12 cellular contexts compared by ENCODE assay signal in genomic region chr4:143354990-143355389, GRCh38. TPM values are rescaled to one million over a fixed set of nuclear protein-coding genes. Genes with fewer than 3 reads are reported as not detected.
A peak's percentile ranks its signal among the peaks of the same experiment; 100 is the strongest.
DNase-seq lines count a peak whose midpoint lies in the region; ATAC-seq and TF ChIP-seq lines count a peak whose summit lies in the region.
"Had no signal": no experiment of that assay in that cellular context is flagged by ENCODE, and none has a peak within 500 bp of the region (broad histone marks: within the 10 kb centered on the region; RNA-seq: fewer than 3 reads in every experiment).

No MANE protein-coding gene starts in this region.

- no peak overlapping the region for H2BK120ac ChIP-seq in mesendoderm (ENCODE audit: low read depth, low read length)

- no peak overlapping the region for H3K18ac ChIP-seq in mesendoderm (ENCODE audit: low read length)

- H3K9me3 Mint-ChIP-seq in endothelial cell (ENCODE audit: unreplicated experiment): no peaks in the 10 kb centered on the region

- no peak overlapping the region for H3K4ac ChIP-seq in mesendoderm (ENCODE audit: low read depth, low read length)

- no peak for TF ChIP-seq CTCF in endothelial cell (IDR thresholded peaks at IDR 0.05; ENCODE audit: unreplicated experiment)
- no peak for TF ChIP-seq CTCF in testis (IDR thresholded peaks at IDR 0.05)

- intact Hi-C loops in testis (cut with DNase I; ENCODE audit: low total_unique reads): no loop called here

- H3K79me1 ChIP-seq in mesendoderm (ENCODE audit: low read length): peaks cover 1% of the 10 kb centered on the region

- 33 to 43% methylated on average over 2 of the region's 2 CpGs for WGBS in testis, 2 donors
- WGBS in mesendoderm (ENCODE audit: extremely low coverage, insufficient coverage, low lambda C conversion rate): no CpG with 5 or more reads among the region's 2 CpGs

- H4K5ac ChIP-seq in mesendoderm (ENCODE audit: low read length): no peak overlapping the region

- H3K9me3 ChIP-seq in HUES48 (ENCODE audit: control insufficient read depth, insufficient read depth, low read length): no peaks in the 10 kb centered on the region
- no peaks in the 10 kb centered on the region for H3K9me3 ChIP-seq in testis

- no peak for TF ChIP-seq POLR2A in testis (IDR thresholded peaks at IDR 0.05)

- no peak overlapping the region for H3K56ac ChIP-seq in mesendoderm (ENCODE audit: low read length)

- peaks cover 3% of the 10 kb centered on the region for H3K36me3 Mint-ChIP-seq in endothelial cell (ENCODE audit: low read depth, unreplicated experiment)

- no peak overlapping the region for H3K23ac ChIP-seq in mesendoderm (ENCODE audit: low read length)

- no peak overlapping the region for H2BK15ac ChIP-seq in mesendoderm (replicated peaks; ENCODE audit: low read depth)

- no peaks in the 10 kb centered on the region for H3K36me3 ChIP-seq in HUES48 (ENCODE audit: control insufficient read depth, insufficient read depth, low read length)
- H3K36me3 ChIP-seq in testis (ENCODE audit: low read depth, missing control alignments): no peaks in the 10 kb centered on the region
- no peaks in the 10 kb centered on the region for H3K36me3 ChIP-seq in mesendoderm (ENCODE audit: control insufficient read depth, insufficient read depth, low read length)

- H3K4me2 ChIP-seq in mesendoderm (ENCODE audit: low read length): no peak overlapping the region

- H3K27ac ChIP-seq in HUES48 (ENCODE audit: low read depth, low read length) (peak overlapping the region; percentile 34), testis (peak overlapping the region; percentile 54 to 68), mesendoderm (ENCODE audit: low read depth, low read length) (no peak overlapping the region)
- H3K27ac ChIP-seq: parathyroid adenoma had no signal

- H3K4me3 Mint-ChIP-seq in endothelial cell (ENCODE audit: unreplicated experiment): no peak overlapping the region

- no peak overlapping the region for H2BK5ac ChIP-seq in mesendoderm (ENCODE audit: low read length)

- H3K27ac Mint-ChIP-seq in endothelial cell (ENCODE audit: unreplicated experiment): peak overlapping the region; percentile 86

- peaks cover 45% of the 10 kb centered on the region for H3K4me1 Mint-ChIP-seq in endothelial cell (ENCODE audit: unreplicated experiment)

- H3K9ac ChIP-seq in HUES48 (ENCODE audit: low read depth, low read length) (0 out of 2 replicates have a peak overlapping the region, but pooled peaks have one; percentile 5), mesendoderm (ENCODE audit: low read length) (no peak overlapping the region)
- H3K9ac ChIP-seq: parathyroid adenoma had no signal

- ATAC-seq in GM21447 (IDR thresholded peaks at IDR 0.05; ENCODE audit: unreplicated experiment): peak; percentile 21

- H3K79me2 ChIP-seq in mesendoderm (ENCODE audit: control insufficient read depth, insufficient read depth, low read length): peaks cover 2% of the 10 kb centered on the region
- H3K79me2 ChIP-seq: parathyroid adenoma had no signal

- DNase-seq in endothelial cell (ENCODE audit: low spot score) (no peak), testis (peak; percentile 47), AG20443 (ENCODE audit: low spot score) (no peak), T-helper 9 cell (no peak), DMS 273 treated with DMSO at 0.1 percent for 48 hours (lab: John Stamatoyannopoulos, UW) (no peak), mesendoderm (no peak)
- DNase-seq: islet precursor cell, NCI-H446, T-helper 2 cell had no signal

- no peak overlapping the region for H2AK5ac ChIP-seq in mesendoderm (ENCODE audit: low read length)

- H4K8ac ChIP-seq in mesendoderm (ENCODE audit: low read depth, low read length): no peak overlapping the region

- H3K27me3 ChIP-seq in HUES48 (ENCODE audit: control insufficient read depth, insufficient read depth, low read length) (no peaks in the 10 kb centered on the region), testis (no peaks in the 10 kb centered on the region), mesendoderm (ENCODE audit: insufficient read depth, low read length, poor library complexity) (no peaks in the 10 kb centered on the region)

- peak overlapping the region; percentile 22; the same call in 1 of the 2 replicates for H3K4me3 ChIP-seq in HUES48 (ENCODE audit: low read depth, low read length)
- no peak overlapping the region for H3K4me3 ChIP-seq in testis
- H3K4me3 ChIP-seq in mesendoderm (ENCODE audit: low read length): no peak overlapping the region

- H3K27me3 Mint-ChIP-seq in endothelial cell (ENCODE audit: unreplicated experiment): peaks cover 2% of the 10 kb centered on the region

- H3K4me1 ChIP-seq in HUES48 (ENCODE audit: control insufficient read depth, insufficient read depth, low read length) (peaks cover 76% of the 10 kb centered on the region), testis (peaks cover 69% of the 10 kb centered on the region), mesendoderm (ENCODE audit: control insufficient read depth, low read depth, low read length) (peaks cover 8% of the 10 kb centered on the region)

RNA-seq across cellular contexts. Expression of gene GAB1, which starts 18.3 kb away (rescaled TPM):
- total RNA-seq in endothelial cell (ENCODE audit: unreplicated experiment) (51.8 TPM), testis (10 to 100 TPM; 61.3 to 64.5 TPM)
- 19.7 TPM for polyA plus RNA-seq in testis (ENCODE audit: insufficient read depth, low read depth, low replicate concordance)
- polyA plus RNA-seq in mesendoderm (2013, experiment 1 of 2): 10.6 TPM
- polyA plus RNA-seq in mesendoderm (2013, experiment 2 of 2): 11.9 TPM
